Comparison of ENCODE assay signal across 18 cellular contexts in the genomic region with DNA sequence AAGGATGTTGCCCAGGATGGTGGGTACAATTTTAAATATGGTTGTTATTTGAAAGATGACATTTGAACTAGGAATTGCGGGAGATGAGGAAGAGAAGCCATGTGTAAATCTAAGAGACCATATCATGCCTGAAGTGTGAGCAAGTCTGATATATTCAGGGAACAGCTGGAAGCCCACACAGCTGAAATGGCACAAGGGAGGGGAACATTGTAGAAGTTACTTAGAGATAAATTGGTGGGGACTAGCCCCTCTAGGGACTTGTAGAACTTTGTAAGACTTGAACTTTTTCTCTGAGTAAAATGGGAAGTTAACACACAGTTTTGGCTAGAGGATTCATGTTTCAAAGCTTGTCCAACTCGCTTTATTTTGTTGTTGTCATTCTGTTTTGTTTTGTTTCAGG.
"Had no signal": no experiment of that assay in that cellular context is flagged by ENCODE, and none has a peak within 500 bp of the region (broad histone marks: within the 10 kb centered on the region; RNA-seq: fewer than 3 reads in every experiment).

No MANE protein-coding gene starts in this region.

- H3K36me3 ChIP-seq: ascending aorta, cardiac muscle cell, right lobe of liver, upper lobe of left lung had no signal

- ATAC-seq: left colon; mucosa of descending colon; natural killer cell; psoas muscle; right lobe of liver; stimulated activated naive CD8-positive, alpha-beta T cell treated with anti-CD3 and anti-CD28 coated beads, Interleukin-15, amount 100 ng/mL, for 72 hours had no signal

- H3K27ac ChIP-seq: ascending aorta, cardiac muscle cell, psoas muscle, right lobe of liver, upper lobe of left lung had no signal

- DNase-seq: activated CD4-positive, CD25-positive, alpha-beta regulatory T cell treated with anti-CD3 and anti-CD28 coated beads, Interleukin-2, amount 50 U/mL, for 72 hours; activated naive CD4-positive, alpha-beta T cell treated with Interleukin-2 at 50 U/mL for 16 hours; activated T-cell treated with anti-CD3 and anti-CD28 coated beads for 4 hours; erythroblast; left colon; mammary epithelial cell; mucosa of descending colon; natural killer cell; nucleus accumbens; psoas muscle; right lobe of liver; stimulated activated CD4-positive, alpha-beta T cell treated with anti-CD3 and anti-CD28 coated beads, Interleukin-1b, Interleukin-23, amount 100 ng/mL, for 48 hours; stimulated activated naive CD8-positive, alpha-beta T cell treated with anti-CD3 and anti-CD28 coated beads, Interleukin-15, amount 100 ng/mL, for 72 hours; T-helper 1 cell; T1000; upper lobe of left lung had no signal

- H3K4me1 ChIP-seq: ascending aorta, psoas muscle, upper lobe of left lung had no signal

- H3K9me3 ChIP-seq: ascending aorta, mucosa of descending colon, right lobe of liver, upper lobe of left lung had no signal

- H3K27me3 ChIP-seq: ascending aorta, cardiac muscle cell, right lobe of liver, upper lobe of left lung had no signal

- H3K4me3 ChIP-seq: ascending aorta, cardiac muscle cell, mucosa of descending colon, psoas muscle, right lobe of liver, upper lobe of left lung had no signal
